1 cellular context compared by ENCODE assay signal in the genomic region with DNA sequence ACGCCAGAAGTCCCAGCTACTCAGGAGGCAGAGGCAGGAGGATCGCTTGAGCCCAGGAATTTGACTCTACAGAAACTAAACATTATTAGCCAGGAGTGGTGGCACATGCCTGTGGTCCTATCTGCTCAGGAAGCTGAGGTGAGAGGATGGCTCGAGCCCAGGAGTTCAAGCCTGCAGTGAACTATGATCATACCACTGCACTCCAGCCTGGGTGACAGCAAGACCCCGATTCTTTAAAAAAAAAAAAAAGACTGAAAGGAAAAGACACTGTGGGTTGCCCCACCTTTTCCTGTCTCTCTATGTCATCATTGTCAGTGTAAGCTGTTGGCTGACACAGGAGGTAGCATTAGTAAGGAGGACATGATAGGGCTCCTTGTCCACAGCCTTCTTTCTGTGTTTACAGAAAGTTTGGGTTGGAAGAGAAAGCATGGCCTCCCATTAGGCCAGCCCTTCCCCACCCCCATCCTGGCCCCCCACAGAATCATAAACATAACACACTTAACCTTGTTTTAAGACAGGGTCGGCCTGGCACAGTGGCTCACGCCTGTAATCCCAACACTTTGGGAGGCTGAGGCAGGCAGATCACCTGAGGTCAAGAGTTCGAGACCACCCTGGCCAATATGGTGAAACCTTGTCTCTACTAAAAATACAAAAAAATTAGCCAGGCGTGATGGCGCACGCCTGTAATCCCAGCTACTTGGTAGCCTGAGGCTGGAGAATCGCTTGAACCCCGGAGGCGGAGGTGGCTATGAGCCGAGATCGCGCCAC.
A peak's percentile ranks its signal among the peaks of the same experiment; 100 is the strongest.
TF ChIP-seq lines count a peak whose summit lies in the region.

No MANE protein-coding gene starts in this region.

TF ChIP-seq in HepG2, 621 proteins besides CTCF, POLR2A, EP300 and RAD21:
- no peak for TF ChIP-seq MTA1 (CRISPR knock-in tag; IDR thresholded peaks at IDR 0.05; ENCODE audit: borderline replicate concordance)
- no peak for TF ChIP-seq CREB1 (IDR thresholded peaks at IDR 0.05)
- 0 out of 2 replicates have a peak, but pooled peaks have one; percentile 26 for TF ChIP-seq CREB1 (CRISPR knock-in tag; IDR thresholded peaks at IDR 0.05)
